In the genomic region with DNA sequence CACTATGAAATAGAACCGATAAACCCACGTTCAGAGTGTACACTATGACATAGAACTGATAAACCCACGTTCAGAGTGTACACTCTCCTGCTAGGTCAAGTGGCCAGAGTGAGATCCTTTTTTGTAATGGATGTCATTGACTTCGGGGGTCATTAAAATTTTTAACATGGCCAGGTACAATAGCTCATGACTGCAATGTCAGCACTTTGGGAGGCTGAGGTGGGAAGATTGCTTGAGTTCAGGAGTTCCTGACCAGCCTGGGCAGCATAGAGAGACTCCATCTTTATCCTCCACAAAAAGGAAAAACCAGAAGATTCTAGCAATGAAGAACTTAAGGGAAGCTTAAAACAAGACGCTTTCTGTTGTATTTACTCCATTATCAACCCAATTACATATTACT, we compare ENCODE assay signal across 3 cellular contexts.
TF ChIP-seq lines count a peak whose summit lies in the region.

No MANE protein-coding gene starts in this region.

TF ChIP-seq in HepG2, 621 proteins besides CTCF, POLR2A, EP300 and RAD21:
- TF ChIP-seq MAFF (IDR thresholded peaks at IDR 0.05; ENCODE audit: low read depth, low read length) (peak; percentile 60; the same call in 1 of the 2 replicates), ZSCAN20 (CRISPR knock-in tag; IDR thresholded peaks at IDR 0.05; ENCODE audit: borderline replicate concordance) (no peak), MAFK (conservative IDR thresholded peaks at IDR 0.05 in 1 of 2, IDR thresholded peaks at IDR 0.05 in 1 of 2; ENCODE audit: low read length in 2 of 2) (peak; percentile 55 to 80)

TF ChIP-seq in A549, 52 proteins besides CTCF, POLR2A, EP300 and RAD21:
- peak; percentile 38 for TF ChIP-seq MAFK (IDR thresholded peaks at IDR 0.05; ENCODE audit: partially characterized antibody)
- no peak for TF ChIP-seq MYC (IDR thresholded peaks at IDR 0.05; ENCODE audit: borderline replicate concordance, low read length)

TF ChIP-seq in IMR-90, 13 proteins besides CTCF, POLR2A, EP300 and RAD21:
- TF ChIP-seq, protein P1, sequence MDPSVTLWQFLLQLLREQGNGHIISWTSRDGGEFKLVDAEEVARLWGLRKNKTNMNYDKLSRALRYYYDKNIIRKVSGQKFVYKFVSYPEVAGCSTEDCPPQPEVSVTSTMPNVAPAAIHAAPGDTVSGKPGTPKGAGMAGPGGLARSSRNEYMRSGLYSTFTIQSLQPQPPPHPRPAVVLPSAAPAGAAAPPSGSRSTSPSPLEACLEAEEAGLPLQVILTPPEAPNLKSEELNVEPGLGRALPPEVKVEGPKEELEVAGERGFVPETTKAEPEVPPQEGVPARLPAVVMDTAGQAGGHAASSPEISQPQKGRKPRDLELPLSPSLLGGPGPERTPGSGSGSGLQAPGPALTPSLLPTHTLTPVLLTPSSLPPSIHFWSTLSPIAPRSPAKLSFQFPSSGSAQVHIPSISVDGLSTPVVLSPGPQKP (IDR thresholded peaks at IDR 0.05; ENCODE audit: borderline replicate concordance, low read depth, low read length), result no peak
- TF ChIP-seq MAFK (IDR thresholded peaks at IDR 0.05; ENCODE audit: low read depth, low read length), result peak; percentile 65
